ENCODE assay signal across 3 cellular contexts in genomic region chr1:80221319-80221718, GRCh38.
"Had no signal": no experiment of that assay in that cellular context is flagged by ENCODE, and none has a peak within 500 bp of the region (broad histone marks: within the 10 kb centered on the region; RNA-seq: fewer than 3 reads in every experiment).

No MANE protein-coding gene starts in this region.

- H3K4me3 ChIP-seq: GM12878 had no signal

- DNase-seq: GDM1, GF-D8 had no signal
